Comparison of ENCODE assay signal across 1 cellular context in the genomic region with DNA sequence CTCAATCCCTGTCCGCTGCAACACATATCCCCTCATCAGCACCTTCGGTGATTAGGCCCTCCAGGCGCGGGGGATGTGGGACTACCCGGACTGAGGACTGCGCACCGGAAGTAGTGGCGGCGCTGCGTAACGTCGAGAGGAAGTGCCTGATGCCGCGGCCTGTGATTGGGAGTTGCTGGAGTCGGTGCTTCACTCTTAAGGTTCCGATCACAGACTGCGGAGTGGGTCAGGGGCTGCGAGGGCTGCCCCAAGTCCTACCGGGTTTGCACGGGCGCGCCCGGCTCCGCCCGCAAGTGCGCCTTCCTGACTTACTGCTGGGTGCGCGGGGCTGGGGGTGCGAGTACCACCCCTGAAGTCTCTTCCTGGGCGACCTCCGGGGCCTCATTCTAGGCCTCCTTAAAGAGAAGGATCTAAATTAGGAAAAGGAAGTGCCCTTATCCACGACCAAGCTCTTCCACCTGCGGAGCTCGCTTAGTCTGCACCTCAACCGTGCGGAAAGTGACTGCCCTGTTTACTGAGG.
TF ChIP-seq lines count a peak whose summit lies in the region.

ALKBH3 (plus strand) TSS at position 192 of the 520 bp plus-strand sequence. CDS start 1,822 bp downstream, outside the sequence.

TF ChIP-seq in HepG2, 621 proteins besides CTCF, POLR2A, EP300 and RAD21 (continued from another document and continues in another):
- TF ChIP-seq TBX3 (IDR thresholded peaks at IDR 0.05; ENCODE audit: borderline replicate concordance): no peak
- no peak for TF ChIP-seq FOXM1 (CRISPR knock-in tag; IDR thresholded peaks at IDR 0.05)
- TF ChIP-seq NONO (IDR thresholded peaks at IDR 0.05): no peak
- TF ChIP-seq NONO (CRISPR knock-in tag; conservative IDR thresholded peaks at IDR 0.05): peak; percentile 98
- TF ChIP-seq BRF2 (CRISPR knock-in tag; IDR thresholded peaks at IDR 0.05): no peak
- TF ChIP-seq SRSF1 (optimal IDR thresholded peaks at IDR 0.05; ENCODE audit: low read depth, low read length): peak; percentile 100
- peak; percentile 54; the same call in 1 of the 2 replicates for TF ChIP-seq ZNF619 (CRISPR knock-in tag; IDR thresholded peaks at IDR 0.05)
- peak; percentile 32 for TF ChIP-seq JARID2 (CRISPR knock-in tag; IDR thresholded peaks at IDR 0.05; ENCODE audit: insufficient replicate concordance)
- TF ChIP-seq ZNF318 (CRISPR knock-in tag; IDR thresholded peaks at IDR 0.05): 0 out of 2 replicates have a peak, but pooled peaks have one; percentile 63
- no peak for TF ChIP-seq SMARCC2 (IDR thresholded peaks at IDR 0.05)
- TF ChIP-seq MIER2 (CRISPR knock-in tag; IDR thresholded peaks at IDR 0.05): peak; percentile 78; the same call in 1 of the 2 replicates
- TF ChIP-seq ZNF850 (CRISPR knock-in tag; conservative IDR thresholded peaks at IDR 0.05): 0 out of 2 replicates have a peak, but pooled peaks have one; percentile 44
- TF ChIP-seq ZNF432 (CRISPR knock-in tag; IDR thresholded peaks at IDR 0.05; ENCODE audit: borderline replicate concordance): no peak
- TF ChIP-seq PHB2 (IDR thresholded peaks at IDR 0.05; ENCODE audit: partially characterized antibody): no peak
- TF ChIP-seq, protein P1, sequence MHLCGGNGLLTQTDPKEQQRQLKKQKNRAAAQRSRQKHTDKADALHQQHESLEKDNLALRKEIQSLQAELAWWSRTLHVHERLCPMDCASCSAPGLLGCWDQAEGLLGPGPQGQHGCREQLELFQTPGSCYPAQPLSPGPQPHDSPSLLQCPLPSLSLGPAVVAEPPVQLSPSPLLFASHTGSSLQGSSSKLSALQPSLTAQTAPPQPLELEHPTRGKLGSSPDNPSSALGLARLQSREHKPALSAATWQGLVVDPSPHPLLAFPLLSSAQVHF (CRISPR knock-in tag; IDR thresholded peaks at IDR 0.05): no peak
- peak; percentile 76 for TF ChIP-seq PPARG (CRISPR knock-in tag; conservative IDR thresholded peaks at IDR 0.05)
- TF ChIP-seq, protein P2, sequence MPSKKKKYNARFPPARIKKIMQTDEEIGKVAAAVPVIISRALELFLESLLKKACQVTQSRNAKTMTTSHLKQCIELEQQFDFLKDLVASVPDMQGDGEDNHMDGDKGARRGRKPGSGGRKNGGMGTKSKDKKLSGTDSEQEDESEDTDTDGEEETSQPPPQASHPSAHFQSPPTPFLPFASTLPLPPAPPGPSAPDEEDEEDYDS (CRISPR knock-in tag; IDR thresholded peaks at IDR 0.05): peak; percentile 52
- no peak for TF ChIP-seq MAF1 (CRISPR knock-in tag; IDR thresholded peaks at IDR 0.05; ENCODE audit: borderline replicate concordance)
- peak; percentile 64; the same call in 1 of the 2 replicates for TF ChIP-seq ZNF710 (CRISPR knock-in tag; IDR thresholded peaks at IDR 0.05; ENCODE audit: borderline replicate concordance)
- peak; percentile 95 for TF ChIP-seq ZHX2 (IDR thresholded peaks at IDR 0.05; ENCODE audit: low read depth)
- TF ChIP-seq ZHX2 (CRISPR knock-in tag; IDR thresholded peaks at IDR 0.05; ENCODE audit: borderline replicate concordance): no peak
- TF ChIP-seq ZNF251 (CRISPR knock-in tag; IDR thresholded peaks at IDR 0.05): no peak
- peak; percentile 59; the same call in 1 of the 2 replicates for TF ChIP-seq ELF3 (CRISPR knock-in tag; IDR thresholded peaks at IDR 0.05)
- no peak for TF ChIP-seq NFRKB (IDR thresholded peaks at IDR 0.05)
- TF ChIP-seq, protein P3, sequence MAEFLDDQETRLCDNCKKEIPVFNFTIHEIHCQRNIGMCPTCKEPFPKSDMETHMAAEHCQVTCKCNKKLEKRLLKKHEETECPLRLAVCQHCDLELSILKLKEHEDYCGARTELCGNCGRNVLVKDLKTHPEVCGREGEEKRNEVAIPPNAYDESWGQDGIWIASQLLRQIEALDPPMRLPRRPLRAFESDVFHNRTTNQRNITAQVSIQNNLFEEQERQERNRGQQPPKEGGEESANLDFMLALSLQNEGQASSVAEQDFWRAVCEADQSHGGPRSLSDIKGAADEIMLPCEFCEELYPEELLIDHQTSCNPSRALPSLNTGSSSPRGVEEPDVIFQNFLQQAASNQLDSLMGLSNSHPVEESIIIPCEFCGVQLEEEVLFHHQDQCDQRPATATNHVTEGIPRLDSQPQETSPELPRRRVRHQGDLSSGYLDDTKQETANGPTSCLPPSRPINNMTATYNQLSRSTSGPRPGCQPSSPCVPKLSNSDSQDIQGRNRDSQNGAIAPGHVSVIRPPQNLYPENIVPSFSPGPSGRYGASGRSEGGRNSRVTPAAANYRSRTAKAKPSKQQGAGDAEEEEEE (CRISPR knock-in tag; IDR thresholded peaks at IDR 0.05; ENCODE audit: borderline replicate concordance): no peak
- TF ChIP-seq MNT (IDR thresholded peaks at IDR 0.05): no peak
- no peak for TF ChIP-seq ZNF652 (CRISPR knock-in tag; IDR thresholded peaks at IDR 0.05; ENCODE audit: borderline replicate concordance, low read depth)
- peak; percentile 75 for TF ChIP-seq SP4 (CRISPR knock-in tag; IDR thresholded peaks at IDR 0.05)
- TF ChIP-seq GABPA (IDR thresholded peaks at IDR 0.05; ENCODE audit: low read depth, low read length): peak; percentile 99
- TF ChIP-seq GABPA (CRISPR knock-in tag; IDR thresholded peaks at IDR 0.05; ENCODE audit: low read depth): peak; percentile 100
- 0 out of 2 replicates have a peak, but pooled peaks have one; percentile 31 for TF ChIP-seq SALL2 (CRISPR knock-in tag; IDR thresholded peaks at IDR 0.05)
- peak; percentile 60; the same call in 1 of the 2 replicates for TF ChIP-seq ZNF614 (CRISPR knock-in tag; IDR thresholded peaks at IDR 0.05; ENCODE audit: borderline replicate concordance)
- TF ChIP-seq ZNF331 (CRISPR knock-in tag; IDR thresholded peaks at IDR 0.05): peak; percentile 87
- TF ChIP-seq NFYC (CRISPR knock-in tag; IDR thresholded peaks at IDR 0.05): peak; percentile 96
- peak; percentile 94; the same call in 1 of the 2 replicates for TF ChIP-seq KLF11 (CRISPR knock-in tag; IDR thresholded peaks at IDR 0.05)
